In genomic region chr1:149204396-149204795, GRCh38 we compare ENCODE assay signal across 6 cellular contexts.
DNase-seq lines count a peak whose midpoint lies in the region; ATAC-seq, FAIRE-seq and TF ChIP-seq lines count a peak whose summit lies in the region.
"Not testable (repeated sequence)": the region's sequence is repeated elsewhere in the genome, so short reads cannot be mapped to it uniquely, and the experiment has no call there.

No MANE protein-coding gene starts in this region.

- no CpG with 5 or more reads among the region's 2 CpGs for WGBS in GM12878 (ENCODE audit: insufficient coverage, insufficient replicate concordance, low lambda C conversion rate, missing lambda C conversion rate)
- WGBS in heart left ventricle, 4 donors: 19 to 40% methylated on average over 2 of the region's 2 CpGs; no CpG with 5 or more reads in 2 of the 4 donors

- intact Hi-C loops in GM12878 (cut with micrococcal nuclease; ENCODE audit: unreplicated experiment); heart left ventricle (cut with DNase I); left ventricle myocardium superior (cut with micrococcal nuclease); left colon (cut with DNase I, micrococcal nuclease); mucosa of descending colon (cut with DNase I, micrococcal nuclease): not testable (repeated sequence)

- H3K4me2 ChIP-seq in MM.1S (ENCODE audit: low read depth, low read length): 0 out of 2 replicates have a peak overlapping the region, but pooled peaks have one; percentile 32
- not testable (repeated sequence) for H3K4me2 ChIP-seq in GM12878 (ENCODE audit: control insufficient read depth, insufficient read depth)

- SMC1A ChIA-PET in GM12878 (lab: Charles Lee; ENCODE audit: uncharacterized antibody, unreplicated experiment): not testable (repeated sequence)

- TF ChIP-seq RAD21 in GM12878 (IDR thresholded peaks at IDR 0.05; ENCODE audit: insufficient read depth, low read depth, low read length): not testable (repeated sequence)

- CTCF ChIA-PET in GM12878 (lab: Yijun Ruan, JAX): not testable (repeated sequence)

- TF ChIP-seq CTCF in MM.1S (IDR thresholded peaks at IDR 0.05; ENCODE audit: low read length); GM12878 (IDR thresholded peaks at IDR 0.05 in 2 of 3, conservative IDR thresholded peaks at IDR 0.05 in 1 of 3; ENCODE audit: control insufficient read depth in 2 of 3, extremely low read depth in 1 of 3, insufficient read depth in 1 of 3, low read depth in 3 of 3, low read length in 3 of 3); heart left ventricle (IDR thresholded peaks at IDR 0.05); mucosa of descending colon (IDR thresholded peaks at IDR 0.05): not testable (repeated sequence)

- POLR2A ChIA-PET in GM12878 (lab: Charles Lee): not testable (repeated sequence)

- H3F3A ChIP-seq in MM.1S (ENCODE audit: insufficient read depth, low read length): not testable (repeated sequence)

- ATAC-seq in GM12878 (peak; percentile 22; the same call in 1 of the 3 replicates), heart left ventricle (peak in 3 of 4 donors; percentile 33 to 47 (median 33)), left ventricle myocardium superior (peak; percentile 41), left colon (peak; percentile 53), mucosa of descending colon (peak; percentile 86)

- FAIRE-seq in GM12878 (lab: Jason Lieb, UNC): not testable (repeated sequence)

- H3K9me2 ChIP-seq in MM.1S (replicated peaks; ENCODE audit: insufficient read depth, low read length): not testable (repeated sequence)

- not testable (repeated sequence) for H3K27me3 ChIP-seq in MM.1S (replicated peaks; ENCODE audit: insufficient read depth, low read length); GM12878 (replicated peaks in 1 of 2; ENCODE audit: control insufficient read depth in 2 of 2, insufficient read depth in 2 of 2, low read length in 1 of 2); heart left ventricle

- TF ChIP-seq POLR2A in GM12878 (IDR thresholded peaks at IDR 0.05; ENCODE audit: low read depth, low read length); heart left ventricle (IDR thresholded peaks at IDR 0.05): not testable (repeated sequence)

- RAD21 ChIA-PET in GM12878 (lab: Charles Lee; ENCODE audit: unreplicated experiment): not testable (repeated sequence)

- H3K36me3 ChIP-seq in MM.1S (replicated peaks; ENCODE audit: insufficient read depth, low read length); GM12878 (ENCODE audit: control insufficient read depth in 2 of 2, insufficient read depth in 2 of 2, low read length in 1 of 2); heart left ventricle; mucosa of descending colon (ENCODE audit: low read depth): not testable (repeated sequence)

- DNase-seq in MM.1S; GM12878 (ENCODE audit: low read depth, low spot score); heart left ventricle; left ventricle myocardium superior; left colon; mucosa of descending colon: not testable (repeated sequence)

- H2AFZ ChIP-seq in MM.1S (ENCODE audit: low read length); GM12878 (ENCODE audit: control insufficient read depth, low read depth, low read length): not testable (repeated sequence)

- H3K79me2 ChIP-seq in MM.1S (ENCODE audit: low read length); GM12878 (ENCODE audit: control insufficient read depth, insufficient read depth, low read length): not testable (repeated sequence)

- H3K9ac ChIP-seq in MM.1S (ENCODE audit: low read length); GM12878 (ENCODE audit: control insufficient read depth, insufficient read depth, low read length): not testable (repeated sequence)

- H3K27ac ChIP-seq in MM.1S (ENCODE audit: low read length); GM12878 (ENCODE audit: control insufficient read depth, insufficient read depth); heart left ventricle: not testable (repeated sequence)

- not testable (repeated sequence) for H4K20me1 ChIP-seq in MM.1S (ENCODE audit: insufficient read depth, low read length); GM12878 (ENCODE audit: control insufficient read depth, insufficient read depth)

- in situ Hi-C loops in GM12878 (cut with MboI): not testable (repeated sequence)

- not testable (repeated sequence) for H3K4me1 ChIP-seq in MM.1S (ENCODE audit: low read length); GM12878 (ENCODE audit: control insufficient read depth, insufficient read depth, low read length); heart left ventricle; mucosa of descending colon (ENCODE audit: low read depth)

- not testable (repeated sequence) for H3K9me3 ChIP-seq in MM.1S (replicated peaks; ENCODE audit: insufficient read depth, low read length); GM12878 (replicated peaks; ENCODE audit: control insufficient read depth, insufficient read depth, low read length); heart left ventricle; mucosa of descending colon

- not testable (repeated sequence) for H3K4me3 ChIP-seq in MM.1S (ENCODE audit: low read length); GM12878; heart left ventricle; mucosa of descending colon

- BruUV-seq in GM12878 (replicated peaks; lab: Mats Ljungman, UMichigan): not testable (repeated sequence)

- TF ChIP-seq EP300 in GM12878 (IDR thresholded peaks at IDR 0.05; ENCODE audit: borderline replicate concordance in 1 of 2, control insufficient read depth in 1 of 2, low read depth in 2 of 2, low read length in 2 of 2): not testable (repeated sequence)

Comparison
In these comparisons a context has a peak if more than half of its experiments do, and no peak if none do; other contexts are left out.
1. ATAC-seq: peak in every context shown above with its lines; median percentile 86 in mucosa of descending colon; 53 in left colon; 41 in left ventricle myocardium superior; 33 in heart left ventricle; 22 in GM12878.